Comparison of ENCODE assay signal across 17 cellular contexts in the genomic region with DNA sequence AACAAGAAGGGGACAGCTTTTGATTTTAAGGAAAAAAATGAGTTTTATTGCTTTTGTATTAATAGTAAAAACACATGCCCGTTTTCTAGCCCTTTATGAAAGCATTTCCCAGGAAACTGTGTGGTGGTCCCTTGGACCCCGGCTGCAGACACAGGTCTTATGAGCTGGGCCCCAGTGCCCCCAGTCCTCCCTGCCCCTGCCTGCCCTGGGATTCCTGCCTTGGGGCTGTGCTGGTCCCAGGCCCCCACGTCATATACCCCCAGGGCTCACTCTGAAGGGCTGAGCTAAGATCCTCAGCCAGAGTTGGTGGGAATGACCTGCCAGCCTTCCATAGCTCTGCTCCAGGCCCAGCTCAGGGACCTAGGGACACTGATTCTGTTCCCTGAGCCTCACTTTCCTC. TPM values are rescaled to one million over a fixed set of nuclear protein-coding genes. Genes with fewer than 3 reads are reported as not detected.
DNase-seq lines count a peak whose midpoint lies in the region; ATAC-seq and TF ChIP-seq lines count a peak whose summit lies in the region.
"Had no signal": no experiment of that assay in that cellular context is flagged by ENCODE, and none has a peak within 500 bp of the region (broad histone marks: within the 10 kb centered on the region; RNA-seq: fewer than 3 reads in every experiment).

No MANE protein-coding gene starts in this region.

- DNase-seq in 8988T (peak; percentile 41), H7 (peak; percentile 41), chondrocyte (ENCODE audit: low spot score) (peak; percentile 72), osteoblast (ENCODE audit: insufficient read length, low spot score, missing footprints) (peak; percentile 54), NCI-H526 treated with DMSO at 0.1 percent for 48 hours (lab: John Stamatoyannopoulos, UW) (no peak), mesenteric fat pad (ENCODE audit: low spot score) (no peak), WTC11 (ENCODE audit: low spot score) (no peak), OCI-LY7 (ENCODE audit: low spot score) (no peak)
- DNase-seq: CD8-positive, alpha-beta T cell; COR-L47; DND-41; GDM1; GOT3; HFFc6 had no signal

- peaks cover 4% of the 10 kb centered on the region for H3K4me1 ChIP-seq in osteoblast (ENCODE audit: insufficient read depth, low read length)
- H3K4me1 ChIP-seq in OCI-LY7 (ENCODE audit: insufficient read depth, low read length, poor library complexity, severe bottlenecking): no peaks in the 10 kb centered on the region
- H3K4me1 ChIP-seq: HAP-1 had no signal

- ATAC-seq in WTC11: no peak
- ATAC-seq: A549; CD8-positive, alpha-beta T cell had no signal

- H3K4me3 ChIP-seq in H7 (ENCODE audit: insufficient read depth, low read depth, low read length) (no peak overlapping the region), osteoblast (ENCODE audit: insufficient read depth, low read length) (no peak overlapping the region), OCI-LY7 (ENCODE audit: low read depth, low read length, poor library complexity, severe bottlenecking) (no peak overlapping the region)
- H3K4me3 ChIP-seq: A549, HAP-1 had no signal

- H4K20me1 ChIP-seq in osteoblast (ENCODE audit: insufficient read depth, low read length) (peaks cover 69% of the 10 kb centered on the region), OCI-LY7 (ENCODE audit: insufficient read depth, low read length) (no peaks in the 10 kb centered on the region)

- BruUV-seq in OCI-LY7 (replicated peaks; lab: Mats Ljungman, UMichigan): no TSS peak

- POLR2A ChIA-PET in WTC11 (lab: Charles Lee) (interaction anchor here (0.6 kb wide), 1 partner anchor 32 kb away, joined by 3 read pairs; no protein-coding TSS in a partner anchor), OCI-LY7 (lab: Charles Lee) (no interaction called here)

- intact Hi-C loops in OCI-LY7 (cut with micrococcal nuclease; ENCODE audit: unreplicated experiment): no loop called here

- H3K27ac ChIP-seq in osteoblast (ENCODE audit: low read depth, low read length) (no peak overlapping the region), OCI-LY7 (ENCODE audit: low read depth, low read length, poor library complexity, severe bottlenecking) (no peak overlapping the region)
- H3K27ac ChIP-seq: A549 had no signal

- H3K9me3 Mint-ChIP-seq in chondrocyte (ENCODE audit: low read depth) (no peaks in the 10 kb centered on the region), WTC11 (no peaks in the 10 kb centered on the region)
- H3K9me3 Mint-ChIP-seq: CD14-positive monocyte; CD8-positive, alpha-beta T cell; HFFc6 had no signal

- no peaks in the 10 kb centered on the region for H3K9me2 ChIP-seq in OCI-LY7 (ENCODE audit: insufficient read depth, low read length)

- no peak overlapping the region for H3K4me2 ChIP-seq in osteoblast (ENCODE audit: insufficient read depth, low read length)
- no peak overlapping the region for H3K4me2 ChIP-seq in OCI-LY7 (ENCODE audit: low read length)
- H3K4me2 ChIP-seq: A549 had no signal

- CTCF ChIA-PET in WTC11 (lab: Charles Lee): interaction anchor here (0.6 to 1.1 kb wide), 6 partner anchors 16 to 238 kb away, joined by 3 to 4 read pairs (median 3); no protein-coding TSS in a partner anchor
- CTCF ChIA-PET in OCI-LY7 (lab: Charles Lee; ENCODE audit: unreplicated experiment): no interaction called here

- H3K4me1 Mint-ChIP-seq in chondrocyte (ENCODE audit: low read depth): no peaks in the 10 kb centered on the region
- no peaks in the 10 kb centered on the region for H3K4me1 Mint-ChIP-seq in WTC11
- H3K4me1 Mint-ChIP-seq: CD14-positive monocyte had no signal

- TF ChIP-seq CTCF in chondrocyte (IDR thresholded peaks at IDR 0.05): no peak
- no peak for TF ChIP-seq CTCF in osteoblast (IDR thresholded peaks at IDR 0.05; ENCODE audit: extremely low read depth, low read depth, low read length)
- TF ChIP-seq CTCF in WTC11 (IDR thresholded peaks at IDR 0.05): no peak
- TF ChIP-seq CTCF in OCI-LY7 (conservative IDR thresholded peaks at IDR 0.05; ENCODE audit: low read length): no peak

- H3K27me3 ChIP-seq in H7 (ENCODE audit: control insufficient read depth, insufficient read depth, low read length): no peaks in the 10 kb centered on the region
- H3K27me3 ChIP-seq in osteoblast (ENCODE audit: insufficient read depth, low read length): no peaks in the 10 kb centered on the region

- H3K27me3 Mint-ChIP-seq in chondrocyte (ENCODE audit: low read depth): no peaks in the 10 kb centered on the region
- H3K27me3 Mint-ChIP-seq in WTC11 (ENCODE audit: low read depth): no peaks in the 10 kb centered on the region

- H3K9me3 ChIP-seq in osteoblast (ENCODE audit: low read depth, low read length) (no peaks in the 10 kb centered on the region), OCI-LY7 (ENCODE audit: low read length) (no peaks in the 10 kb centered on the region)
- H3K9me3 ChIP-seq: A549, HAP-1 had no signal

- H3K4me3 Mint-ChIP-seq in chondrocyte (ENCODE audit: unreplicated experiment) (no peak overlapping the region), WTC11 (no peak overlapping the region)
- H3K4me3 Mint-ChIP-seq: CD14-positive monocyte; CD8-positive, alpha-beta T cell; HFFc6 had no signal

- H3K27ac Mint-ChIP-seq in chondrocyte (ENCODE audit: unreplicated experiment) (no peak overlapping the region), WTC11 (no peak overlapping the region)
- H3K27ac Mint-ChIP-seq: CD8-positive, alpha-beta T cell; HFFc6 had no signal

- H3K36me3 Mint-ChIP-seq in chondrocyte (ENCODE audit: low read depth) (peaks cover 7% of the 10 kb centered on the region), WTC11 (peaks cover 34% of the 10 kb centered on the region)

- H3K36me3 ChIP-seq in H7 (replicated peaks; ENCODE audit: control insufficient read depth, insufficient read depth, low read length): peaks cover 30% of the 10 kb centered on the region
- H3K36me3 ChIP-seq in osteoblast (ENCODE audit: insufficient read depth, low read length): peaks cover 70% of the 10 kb centered on the region
- H3K36me3 ChIP-seq in OCI-LY7 (ENCODE audit: insufficient read depth, low read length): peaks cover 94% of the 10 kb centered on the region

- H3K79me2 ChIP-seq in osteoblast (ENCODE audit: insufficient read depth, low read length): peaks cover 4% of the 10 kb centered on the region
- H3K79me2 ChIP-seq in OCI-LY7 (ENCODE audit: insufficient read depth, low read depth, low read length): no peaks in the 10 kb centered on the region

- H2AFZ ChIP-seq in osteoblast (ENCODE audit: low read length) (no peak overlapping the region), OCI-LY7 (ENCODE audit: low read length) (no peak overlapping the region)

TF ChIP-seq in WTC11, 78 proteins besides CTCF, POLR2A, EP300 and RAD21 (continues in another document):
- TF ChIP-seq IRF2 (CRISPR knock-in tag; IDR thresholded peaks at IDR 0.05; ENCODE audit: borderline replicate concordance, low read depth): no peak
- no peak for TF ChIP-seq HMGA2 (CRISPR knock-in tag; IDR thresholded peaks at IDR 0.05)
- TF ChIP-seq, protein P1, sequence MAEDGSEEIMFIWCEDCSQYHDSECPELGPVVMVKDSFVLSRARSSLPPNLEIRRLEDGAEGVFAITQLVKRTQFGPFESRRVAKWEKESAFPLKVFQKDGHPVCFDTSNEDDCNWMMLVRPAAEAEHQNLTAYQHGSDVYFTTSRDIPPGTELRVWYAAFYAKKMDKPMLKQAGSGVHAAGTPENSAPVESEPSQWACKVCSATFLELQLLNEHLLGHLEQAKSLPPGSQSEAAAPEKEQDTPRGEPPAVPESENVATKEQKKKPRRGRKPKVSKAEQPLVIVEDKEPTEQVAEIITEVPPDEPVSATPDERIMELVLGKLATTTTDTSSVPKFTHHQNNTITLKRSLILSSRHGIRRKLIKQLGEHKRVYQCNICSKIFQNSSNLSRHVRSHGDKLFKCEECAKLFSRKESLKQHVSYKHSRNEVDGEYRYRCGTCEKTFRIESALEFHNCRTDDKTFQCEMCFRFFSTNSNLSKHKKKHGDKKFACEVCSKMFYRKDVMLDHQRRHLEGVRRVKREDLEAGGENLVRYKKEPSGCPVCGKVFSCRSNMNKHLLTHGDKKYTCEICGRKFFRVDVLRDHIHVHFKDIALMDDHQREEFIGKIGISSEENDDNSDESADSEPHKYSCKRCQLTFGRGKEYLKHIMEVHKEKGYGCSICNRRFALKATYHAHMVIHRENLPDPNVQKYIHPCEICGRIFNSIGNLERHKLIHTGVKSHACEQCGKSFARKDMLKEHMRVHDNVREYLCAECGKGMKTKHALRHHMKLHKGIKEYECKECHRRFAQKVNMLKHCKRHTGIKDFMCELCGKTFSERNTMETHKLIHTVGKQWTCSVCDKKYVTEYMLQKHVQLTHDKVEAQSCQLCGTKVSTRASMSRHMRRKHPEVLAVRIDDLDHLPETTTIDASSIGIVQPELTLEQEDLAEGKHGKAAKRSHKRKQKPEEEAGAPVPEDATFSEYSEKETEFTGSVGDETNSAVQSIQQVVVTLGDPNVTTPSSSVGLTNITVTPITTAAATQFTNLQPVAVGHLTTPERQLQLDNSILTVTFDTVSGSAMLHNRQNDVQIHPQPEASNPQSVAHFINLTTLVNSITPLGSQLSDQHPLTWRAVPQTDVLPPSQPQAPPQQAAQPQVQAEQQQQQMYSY (CRISPR knock-in tag; IDR thresholded peaks at IDR 0.05): no peak
- no peak for TF ChIP-seq JUN (CRISPR knock-in tag; IDR thresholded peaks at IDR 0.05)
- no peak for TF ChIP-seq ESRRA (CRISPR knock-in tag; IDR thresholded peaks at IDR 0.05; ENCODE audit: borderline replicate concordance)
- no peak for TF ChIP-seq ZNF232 (CRISPR knock-in tag; IDR thresholded peaks at IDR 0.05)
- TF ChIP-seq ZNF423 (CRISPR knock-in tag; IDR thresholded peaks at IDR 0.05): no peak
- TF ChIP-seq, protein P2, sequence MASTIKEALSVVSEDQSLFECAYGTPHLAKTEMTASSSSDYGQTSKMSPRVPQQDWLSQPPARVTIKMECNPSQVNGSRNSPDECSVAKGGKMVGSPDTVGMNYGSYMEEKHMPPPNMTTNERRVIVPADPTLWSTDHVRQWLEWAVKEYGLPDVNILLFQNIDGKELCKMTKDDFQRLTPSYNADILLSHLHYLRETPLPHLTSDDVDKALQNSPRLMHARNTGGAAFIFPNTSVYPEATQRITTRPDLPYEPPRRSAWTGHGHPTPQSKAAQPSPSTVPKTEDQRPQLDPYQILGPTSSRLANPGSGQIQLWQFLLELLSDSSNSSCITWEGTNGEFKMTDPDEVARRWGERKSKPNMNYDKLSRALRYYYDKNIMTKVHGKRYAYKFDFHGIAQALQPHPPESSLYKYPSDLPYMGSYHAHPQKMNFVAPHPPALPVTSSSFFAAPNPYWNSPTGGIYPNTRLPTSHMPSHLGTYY (CRISPR knock-in tag; IDR thresholded peaks at IDR 0.05): no peak

RNA-seq across cellular contexts. Expression of a gene that starts 30.8 kb away (rescaled TPM):
- total RNA-seq in H7 (2014; rRNA removed; shearing (Covaris generic)): 25.6 and 25.9 TPM in 2 replicates
- 3.1 to 10.9 TPM (median 3.8 TPM) in 3 replicates for total RNA-seq in chondrocyte
- total RNA-seq in osteoblast: 1.2 and 1.8 TPM in 2 replicates
- total RNA-seq in mesenteric fat pad: 0.32 TPM
- 35.5 to 38.4 TPM (median 38.0 TPM) in 3 replicates for total RNA-seq in WTC11 (2021)
- 74.3 and 80.9 TPM in 2 replicates for total RNA-seq in OCI-LY7 (2014; rRNA removed; shearing (Covaris generic))
- total RNA-seq in OCI-LY7 (2022): 140 and 142 TPM in 2 replicates

RNA-seq across cellular contexts. Expression of a gene that starts 44.9 kb away (rescaled TPM):
- 52.5 and 73.6 TPM in 2 replicates for total RNA-seq in H7 (2014; rRNA removed; shearing (Covaris generic))
- total RNA-seq in chondrocyte (22.6 to 37.1 TPM (median 24.0 TPM) in 3 replicates), osteoblast (49.6 and 55.7 TPM in 2 replicates), mesenteric fat pad (129 TPM), WTC11 (2021) (91.0 to 124 TPM (median 93.8 TPM) in 3 replicates), OCI-LY7 (2022) (56.2 and 66.6 TPM in 2 replicates)
- total RNA-seq in OCI-LY7 (2014; rRNA removed; shearing (Covaris generic)): 30.9 and 32.4 TPM in 2 replicates

Comparison
In these comparisons a context has a peak if more than half of its experiments do, and no peak if none do; other contexts are left out.
1. DNase-seq: peak in 8988T (single experiment), H7 (single experiment), chondrocyte (single experiment) and osteoblast (single experiment); none in NCI-H526 treated with DMSO at 0.1 percent for 48 hours (single experiment), mesenteric fat pad (single experiment), WTC11 (single experiment) and OCI-LY7 (single experiment).